1 cellular context compared by ENCODE assay signal in genomic region chr13:51542358-51542972, GRCh38.
TF ChIP-seq lines count a peak whose summit lies in the region.

No MANE protein-coding gene starts in this region.

TF ChIP-seq in WTC11, 78 proteins besides CTCF, POLR2A, EP300 and RAD21 (continued from another document):
- TF ChIP-seq GRHL2 (CRISPR knock-in tag; IDR thresholded peaks at IDR 0.05; ENCODE audit: insufficient replicate concordance, severe bottlenecking), result no peak
- TF ChIP-seq, protein P1, sequence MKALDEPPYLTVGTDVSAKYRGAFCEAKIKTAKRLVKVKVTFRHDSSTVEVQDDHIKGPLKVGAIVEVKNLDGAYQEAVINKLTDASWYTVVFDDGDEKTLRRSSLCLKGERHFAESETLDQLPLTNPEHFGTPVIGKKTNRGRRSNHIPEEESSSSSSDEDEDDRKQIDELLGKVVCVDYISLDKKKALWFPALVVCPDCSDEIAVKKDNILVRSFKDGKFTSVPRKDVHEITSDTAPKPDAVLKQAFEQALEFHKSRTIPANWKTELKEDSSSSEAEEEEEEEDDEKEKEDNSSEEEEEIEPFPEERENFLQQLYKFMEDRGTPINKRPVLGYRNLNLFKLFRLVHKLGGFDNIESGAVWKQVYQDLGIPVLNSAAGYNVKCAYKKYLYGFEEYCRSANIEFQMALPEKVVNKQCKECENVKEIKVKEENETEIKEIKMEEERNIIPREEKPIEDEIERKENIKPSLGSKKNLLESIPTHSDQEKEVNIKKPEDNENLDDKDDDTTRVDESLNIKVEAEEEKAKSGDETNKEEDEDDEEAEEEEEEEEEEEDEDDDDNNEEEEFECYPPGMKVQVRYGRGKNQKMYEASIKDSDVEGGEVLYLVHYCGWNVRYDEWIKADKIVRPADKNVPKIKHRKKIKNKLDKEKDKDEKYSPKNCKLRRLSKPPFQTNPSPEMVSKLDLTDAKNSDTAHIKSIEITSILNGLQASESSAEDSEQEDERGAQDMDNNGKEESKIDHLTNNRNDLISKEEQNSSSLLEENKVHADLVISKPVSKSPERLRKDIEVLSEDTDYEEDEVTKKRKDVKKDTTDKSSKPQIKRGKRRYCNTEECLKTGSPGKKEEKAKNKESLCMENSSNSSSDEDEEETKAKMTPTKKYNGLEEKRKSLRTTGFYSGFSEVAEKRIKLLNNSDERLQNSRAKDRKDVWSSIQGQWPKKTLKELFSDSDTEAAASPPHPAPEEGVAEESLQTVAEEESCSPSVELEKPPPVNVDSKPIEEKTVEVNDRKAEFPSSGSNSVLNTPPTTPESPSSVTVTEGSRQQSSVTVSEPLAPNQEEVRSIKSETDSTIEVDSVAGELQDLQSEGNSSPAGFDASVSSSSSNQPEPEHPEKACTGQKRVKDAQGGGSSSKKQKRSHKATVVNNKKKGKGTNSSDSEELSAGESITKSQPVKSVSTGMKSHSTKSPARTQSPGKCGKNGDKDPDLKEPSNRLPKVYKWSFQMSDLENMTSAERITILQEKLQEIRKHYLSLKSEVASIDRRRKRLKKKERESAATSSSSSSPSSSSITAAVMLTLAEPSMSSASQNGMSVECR (CRISPR knock-in tag; IDR thresholded peaks at IDR 0.05; ENCODE audit: borderline replicate concordance), result no peak
